ENCODE assay signal across 20 cellular contexts in genomic region chr17:65103896-65104295, GRCh38. TPM values are rescaled to one million over a fixed set of nuclear protein-coding genes. Genes with fewer than 3 reads are reported as not detected.
DNase-seq lines count a peak whose midpoint lies in the region; ATAC-seq, FAIRE-seq and TF ChIP-seq lines count a peak whose summit lies in the region.
"Had no signal": no experiment of that assay in that cellular context is flagged by ENCODE, and none has a peak within 500 bp of the region (broad histone marks: within the 10 kb centered on the region; RNA-seq: fewer than 3 reads in every experiment).

No MANE protein-coding gene starts in this region.

- TF ChIP-seq CTCF in SU-DHL-6 (IDR thresholded peaks at IDR 0.05; ENCODE audit: insufficient read depth, low read length, poor library complexity, severe bottlenecking) (no peak), epithelial cell of esophagus (IDR thresholded peaks at IDR 0.05; ENCODE audit: insufficient read depth, low read depth, low read length, missing control alignments) (no peak), spleen (IDR thresholded peaks at IDR 0.05 in 8 of 11, conservative IDR thresholded peaks at IDR 0.05 in 3 of 11) (no peak), heart left ventricle (IDR thresholded peaks at IDR 0.05) (no peak)

- H3K27ac ChIP-seq in SU-DHL-6 (ENCODE audit: low read depth, low read length) (peak overlapping the region; percentile 6; the same call in 1 of the 2 replicates), spleen (peak overlapping the region in 1 of 8 donors; percentile 2), heart left ventricle (peak overlapping the region in 1 of 12 donors; percentile 44)
- H3K27ac ChIP-seq: C4-2B, left lung, neutrophil, upper lobe of left lung had no signal

- intact Hi-C loops in spleen (cut with DNase I; ENCODE audit: low total_unique reads), result loop anchor here (10.0 kb wide), 1 partner anchor 129 kb away; no protein-coding TSS in a partner anchor
- intact Hi-C loops in heart left ventricle (cut with DNase I), result loop anchor here in 9 of 10 donors (5.0 to 10.0 kb wide), 7 partner anchors 42 to 142 kb away; partner anchors contain the start of gene GNA13 (in 1 of the 9)

- peaks cover 12% of the 10 kb centered on the region for H3F3A ChIP-seq in SU-DHL-6 (ENCODE audit: insufficient read depth)

- H3K79me2 ChIP-seq in SU-DHL-6 (ENCODE audit: insufficient read depth, low read length), result peaks cover 33% of the 10 kb centered on the region

- H3K36me3 ChIP-seq in SU-DHL-6 (ENCODE audit: low read length) (no peaks in the 10 kb centered on the region; the same call in 1 of the 2 replicates), spleen (no peaks in the 10 kb centered on the region), heart left ventricle (no peaks in the 10 kb centered on the region)
- H3K36me3 ChIP-seq: left lung, neutrophil, upper lobe of left lung had no signal

- H3K4me1 ChIP-seq in spleen (peaks cover 9 to 50% (median 25%) of the 10 kb centered on the region in 6 donors), heart left ventricle (peaks cover 0 to 37% (median 17%) of the 10 kb centered on the region in 12 donors)

- ATAC-seq in heart left ventricle (no peak), HG02852 (IDR thresholded peaks at IDR 0.05; ENCODE audit: unreplicated experiment) (no peak)
- ATAC-seq: left lung, sciatic nerve had no signal

- WGBS in spleen, 5 donors, result 51 to 67% (median 64%) methylated on average over 5 of the region's 5 CpGs
- WGBS in heart left ventricle, 4 donors, result 81 to 87% (median 86%) methylated on average over 5 of the region's 5 CpGs

- no peaks in the 10 kb centered on the region for H3K9me3 ChIP-seq in SU-DHL-6 (ENCODE audit: insufficient read depth, low read length)
- no peaks in the 10 kb centered on the region for H3K9me3 ChIP-seq in spleen
- H3K9me3 ChIP-seq in heart left ventricle, result no peaks in the 10 kb centered on the region
- H3K9me3 ChIP-seq: left lung, neutrophil, upper lobe of left lung had no signal

- H3K9me2 ChIP-seq in SU-DHL-6 (replicated peaks; ENCODE audit: insufficient read depth, low read length), result no peaks in the 10 kb centered on the region

- no peak for TF ChIP-seq POLR2A in H54 (IDR thresholded peaks at IDR 0.05; ENCODE audit: low read depth, low read length)
- no peak for TF ChIP-seq POLR2A in spleen (IDR thresholded peaks at IDR 0.05)
- no peak for TF ChIP-seq POLR2A in heart left ventricle (IDR thresholded peaks at IDR 0.05)

- no peak for FAIRE-seq in H54 (lab: Jason Lieb, UNC)
- FAIRE-seq: colon, H1 had no signal

- peak; percentile 79 for DNase-seq in A172 (ENCODE audit: low spot score)
- DNase-seq in H54 (ENCODE audit: insufficient read length, low spot score), result peak; percentile 83
- peak; percentile 65 for DNase-seq in epithelial cell of esophagus (ENCODE audit: low read depth)
- DNase-seq in spleen, result no peak
- DNase-seq in heart left ventricle, result no peak
- no peak for DNase-seq in NCI-H1048 (lab: John Stamatoyannopoulos, UW)
- DNase-seq: activated CD4-positive, alpha-beta T cell treated with anti-CD3 and anti-CD28 coated beads, Interleukin-2, amount 10 ng/mL, durations not matched to agents 24 days and 14 days; activated CD8-positive, alpha-beta memory T cell treated with anti-CD3 and anti-CD28 coated beads, Interleukin-2, amount 50 U/mL, for 48 hours; activated gamma-delta T cell treated with Interleukin-2 at 50 U/mL for 16 hours; left lung; NCI-H1417; stimulated activated CD4-positive, alpha-beta T cell treated with anti-CD3 and anti-CD28 coated beads, Interleukin-1b, Interleukin-23, amount 100 ng/mL, for 48 hours; upper lobe of left lung had no signal

- no peak overlapping the region for H3K9ac ChIP-seq in SU-DHL-6 (ENCODE audit: low read length)

- no peaks in the 10 kb centered on the region for H4K20me1 ChIP-seq in SU-DHL-6 (ENCODE audit: low read depth, low read length)

- H3K4me2 ChIP-seq in SU-DHL-6 (ENCODE audit: low read depth, low read length, poor library complexity, severe bottlenecking), result peak overlapping the region; percentile 83

- no peak overlapping the region for H2AFZ ChIP-seq in SU-DHL-6 (ENCODE audit: low read depth, low read length, severe bottlenecking)

- H3K4me3 ChIP-seq in SU-DHL-6 (ENCODE audit: insufficient read depth, low read length, poor library complexity, severe bottlenecking) (no peak overlapping the region), epithelial cell of esophagus (ENCODE audit: low read length) (no peak overlapping the region), spleen (no peak overlapping the region), heart left ventricle (no peak overlapping the region)
- H3K4me3 ChIP-seq: left lung, upper lobe of left lung had no signal

- H3K27me3 ChIP-seq in SU-DHL-6 (ENCODE audit: low read length) (no peaks in the 10 kb centered on the region), spleen (replicated peaks in 1 of 7) (no peaks in the 10 kb centered on the region), heart left ventricle (no peaks in the 10 kb centered on the region)
- H3K27me3 ChIP-seq: left lung, upper lobe of left lung had no signal

RNA-seq across cellular contexts. Expression of gene RGS9, which starts 33.3 kb away (rescaled TPM):
- total RNA-seq in A172 (2014; rRNA removed; shearing (Covaris generic)), result 0.28 and 2.0 TPM in 2 replicates
- 1 to 10 TPM; 5.5 to 9.2 (median 7.5) TPM for total RNA-seq in spleen
- 1 to 10 TPM; 6.6 to 9.6 (median 6.8) TPM for polyA plus RNA-seq in spleen
- 1 to 10 TPM in 7 of 9 donors, under 1 TPM in 2; 0.85 to 5.1 (median 1.5) TPM for total RNA-seq in heart left ventricle
- 1 to 10 TPM in 1 of 2 donors, under 1 TPM in 1; 0.68 to 1.0 TPM for polyA plus RNA-seq in heart left ventricle

RNA-seq across cellular contexts. Expression of gene GNA13, which starts 47.4 kb away (rescaled TPM):
- 58.9 and 62.5 TPM in 2 replicates for total RNA-seq in A172 (2014; rRNA removed; shearing (Covaris generic))
- total RNA-seq in spleen (100 to 1,000 TPM in 3 of 7 donors, 10 to 100 TPM in 4; 69.5 to 125 (median 84.5) TPM), heart left ventricle (10 to 100 TPM; 19.0 to 39.2 (median 24.4) TPM)
- polyA plus RNA-seq in spleen (10 to 100 TPM; 20.5 to 37.5 (median 25.4) TPM), heart left ventricle (10 to 100 TPM in 1 of 2 donors, 1 to 10 TPM in 1; 7.3 to 21.6 TPM)

Comparison
In these comparisons a context has a peak if more than half of its experiments do, and no peak if none do; other contexts are left out.
1. DNase-seq: peak in A172 (single experiment), H54 (single experiment) and epithelial cell of esophagus (single experiment); none in spleen (single experiment), heart left ventricle (0 of 5) and NCI-H1048 (single experiment).